1 cellular context compared by ENCODE assay signal in genomic region chr6:18261877-18262276, GRCh38.
TF ChIP-seq lines count a peak whose summit lies in the region.

No MANE protein-coding gene starts in this region.

TF ChIP-seq in HepG2, 621 proteins besides CTCF, POLR2A, EP300 and RAD21:
- TF ChIP-seq ARID4A (CRISPR knock-in tag; IDR thresholded peaks at IDR 0.05; ENCODE audit: borderline replicate concordance) (no peak), HOXA9 (CRISPR knock-in tag; IDR thresholded peaks at IDR 0.05; ENCODE audit: borderline replicate concordance) (no peak), WIZ (CRISPR knock-in tag; IDR thresholded peaks at IDR 0.05) (0 out of 2 replicates have a peak, but pooled peaks have one; percentile 27), ZNF24 (IDR thresholded peaks at IDR 0.05) (no peak), ZNF644 (CRISPR knock-in tag; IDR thresholded peaks at IDR 0.05; ENCODE audit: low read depth) (0 out of 2 replicates have a peak, but pooled peaks have one; percentile 32), NR2F1 (CRISPR knock-in tag; IDR thresholded peaks at IDR 0.05) (no peak), ETS1 (CRISPR knock-in tag; IDR thresholded peaks at IDR 0.05) (no peak)
